ENCODE assay signal across 17 cellular contexts in genomic region chr11:76579752-76580151, GRCh38.
DNase-seq lines count a peak whose midpoint lies in the region; FAIRE-seq and TF ChIP-seq lines count a peak whose summit lies in the region.
"Had no signal": no experiment of that assay in that cellular context is flagged by ENCODE, and none has a peak within 500 bp of the region (broad histone marks: within the 10 kb centered on the region; RNA-seq: fewer than 3 reads in every experiment).

No MANE protein-coding gene starts in this region.

- no peaks in the 10 kb centered on the region for H4K20me1 ChIP-seq in endothelial cell of umbilical vein (replicated peaks; ENCODE audit: control insufficient read depth, extremely low read depth, insufficient read depth, low read length)

- peak overlapping the region; percentile 16 for H3K4me2 ChIP-seq in endothelial cell of umbilical vein (ENCODE audit: insufficient read depth, low read length)

- 69 to 100% (median 82%) methylated on average over 3 to 5 of the region's 5 CpGs for WGBS in adrenal gland, 4 donors
- WGBS in tibial nerve, 2 donors = 74 to 76% methylated on average over 5 of the region's 5 CpGs

- no peaks in the 10 kb centered on the region for H3K27me3 ChIP-seq in adrenal gland
- no peaks in the 10 kb centered on the region for H3K27me3 ChIP-seq in endothelial cell of umbilical vein (ENCODE audit: control insufficient read depth in 2 of 2, insufficient read depth in 2 of 2, low read length in 2 of 2)
- H3K27me3 ChIP-seq in tibial nerve = no peaks in the 10 kb centered on the region

- TF ChIP-seq CTCF in adrenal gland (IDR thresholded peaks at IDR 0.05) (no peak), endothelial cell of umbilical vein (IDR thresholded peaks at IDR 0.05; ENCODE audit: extremely low read depth in 1 of 2, insufficient read depth in 1 of 2, low read depth in 1 of 2, low read length in 2 of 2) (no peak), nephron progenitor cell (IDR thresholded peaks at IDR 0.05) (no peak), tibial nerve (IDR thresholded peaks at IDR 0.05) (no peak)

- H3K4me3 Mint-ChIP-seq in nephron progenitor cell = no peak overlapping the region
- H3K4me3 Mint-ChIP-seq in activated naive CD4-positive, alpha-beta T cell treated with anti-CD3 and anti-CD28 coated beads for 36 hours = no peak overlapping the region
- H3K4me3 Mint-ChIP-seq: activated naive CD8-positive, alpha-beta T cell; T-cell had no signal

- H3K27ac ChIP-seq in adrenal gland (peak overlapping the region; percentile 13 to 96 (median 68)), endothelial cell of umbilical vein (ENCODE audit: insufficient read depth, low read depth, low read length) (peak overlapping the region; percentile 85), tibial nerve (peak overlapping the region; percentile 54 to 77 (median 66))

- no peaks in the 10 kb centered on the region for H3K9me1 ChIP-seq in endothelial cell of umbilical vein (replicated peaks; ENCODE audit: control insufficient read depth, extremely low read depth, insufficient read depth, low read length)

- H3K9me3 ChIP-seq in adrenal gland (replicated peaks in 1 of 3) (no peaks in the 10 kb centered on the region), endothelial cell of umbilical vein (replicated peaks; ENCODE audit: control insufficient read depth, insufficient read depth, low read length) (no peaks in the 10 kb centered on the region), tibial nerve (no peaks in the 10 kb centered on the region)

- peak overlapping the region; percentile 90 for H3K27ac Mint-ChIP-seq in nephron progenitor cell
- no peak overlapping the region for H3K27ac Mint-ChIP-seq in activated naive CD4-positive, alpha-beta T cell treated with anti-CD3 and anti-CD28 coated beads for 36 hours
- H3K27ac Mint-ChIP-seq: activated naive CD8-positive, alpha-beta T cell; T-cell had no signal

- H2AFZ ChIP-seq in endothelial cell of umbilical vein (ENCODE audit: low read depth, low read length) = peak overlapping the region; percentile 47

- H3K4me1 Mint-ChIP-seq in nephron progenitor cell = peaks cover 53% of the 10 kb centered on the region
- no peaks in the 10 kb centered on the region for H3K4me1 Mint-ChIP-seq in activated naive CD4-positive, alpha-beta T cell treated with anti-CD3 and anti-CD28 coated beads for 36 hours (ENCODE audit: low read depth)
- H3K4me1 Mint-ChIP-seq: naive B cell, T-cell had no signal

- TF ChIP-seq POLR2A in adrenal gland (IDR thresholded peaks at IDR 0.05) (no peak), endothelial cell of umbilical vein (IDR thresholded peaks at IDR 0.05; ENCODE audit: low read depth, low read length) (no peak), tibial nerve (IDR thresholded peaks at IDR 0.05) (no peak)

- peaks cover 4 to 24% of the 10 kb centered on the region in 2 donors for H3K4me1 ChIP-seq in adrenal gland (replicated peaks in 1 of 2)
- peaks cover 39% of the 10 kb centered on the region for H3K4me1 ChIP-seq in endothelial cell of umbilical vein (ENCODE audit: control insufficient read depth, extremely low read depth, insufficient read depth, low read length)
- peaks cover 0 to 34% (median 9%) of the 10 kb centered on the region in 4 donors for H3K4me1 ChIP-seq in tibial nerve

- no peak for DNase-seq in adrenal gland
- DNase-seq in endothelial cell of umbilical vein (ENCODE audit: low read depth, low spot score) = no peak
- DNase-seq in nephron progenitor cell = no peak
- no peak for DNase-seq in tibial nerve (ENCODE audit: low spot score in 2 of 2)
- DNase-seq in activated naive CD4-positive, alpha-beta T cell treated with anti-CD3 and anti-CD28 coated beads for 36 hours = no peak
- DNase-seq in NCI-H2029 treated with DMSO at 0.1 percent for 48 hours (lab: John Stamatoyannopoulos, UW) = no peak
- DNase-seq in stimulated activated CD8-positive, alpha-beta memory T cell treated with anti-CD3 and anti-CD28 coated beads, Interleukin-4, amount 100 ng/mL, for 48 hours = no peak
- DNase-seq: activated CD8-positive, alpha-beta memory T cell treated with anti-CD3 and anti-CD28 coated beads, Interleukin-2, amount 50 U/mL, for 4 hours; naive B cell; NCI-H1048; NCI-H2171; retina; RPMI8226; stimulated activated CD4-positive, alpha-beta T cell treated with anti-CD3 and anti-CD28 coated beads, Interleukin-4, amount 100 ng/mL, for 1 hour; T-cell had no signal

- TF ChIP-seq EP300 in tibial nerve (IDR thresholded peaks at IDR 0.05) = no peak

- BruUV-seq in endothelial cell of umbilical vein (replicated peaks; lab: Mats Ljungman, UMichigan) = no TSS peak

- H3K9ac ChIP-seq in endothelial cell of umbilical vein (replicated peaks; ENCODE audit: extremely low read depth, insufficient read depth, low read length) = peak overlapping the region; percentile 68

- CTCF ChIA-PET in endothelial cell of umbilical vein (lab: Charles Lee) = interaction anchor here (0.7 to 5.5 kb wide), 18 partner anchors 9 to 372 kb away, joined by 3 to 134 read pairs (median 4); partner anchors contain the start of gene LRRC32
- CTCF ChIA-PET in activated naive CD4-positive, alpha-beta T cell treated with anti-CD3 and anti-CD28 coated beads for 36 hours (lab: Charles Lee) = no interaction called here

- H3K36me3 ChIP-seq in adrenal gland (replicated peaks in 1 of 2) (no peaks in the 10 kb centered on the region), endothelial cell of umbilical vein (ENCODE audit: control insufficient read depth in 2 of 2, extremely low read depth in 1 of 2, insufficient read depth in 2 of 2, low read length in 2 of 2) (no peaks in the 10 kb centered on the region), tibial nerve (no peaks in the 10 kb centered on the region)

- POLR2A ChIA-PET in endothelial cell of umbilical vein (lab: Charles Lee) = interaction anchor here (0.6 to 3.0 kb wide), 4 partner anchors 8 to 137 kb away, joined by 3 to 14 read pairs (median 6); no protein-coding TSS in a partner anchor

- H3K4me3 ChIP-seq in adrenal gland (no peak overlapping the region), endothelial cell of umbilical vein (replicated peaks in 1 of 3; ENCODE audit: insufficient read depth in 1 of 3, low read depth in 1 of 3, low read length in 3 of 3) (no peak overlapping the region), tibial nerve (no peak overlapping the region)

- dilution Hi-C loops in endothelial cell of umbilical vein (cut with MboI; ENCODE audit: extremely low pct_ligation_motif_present, low sequenced_read_pairs) = no loop called here

- no peaks in the 10 kb centered on the region for H3K36me3 Mint-ChIP-seq in nephron progenitor cell (ENCODE audit: low read depth)
- no peaks in the 10 kb centered on the region for H3K36me3 Mint-ChIP-seq in activated naive CD4-positive, alpha-beta T cell treated with anti-CD3 and anti-CD28 coated beads for 36 hours (ENCODE audit: low read depth)
- H3K36me3 Mint-ChIP-seq: activated naive CD8-positive, alpha-beta T cell; naive B cell; T-cell had no signal

- peaks cover 14% of the 10 kb centered on the region for H3K9me3 Mint-ChIP-seq in nephron progenitor cell
- H3K9me3 Mint-ChIP-seq in activated naive CD4-positive, alpha-beta T cell treated with anti-CD3 and anti-CD28 coated beads for 36 hours = no peaks in the 10 kb centered on the region
- H3K9me3 Mint-ChIP-seq: naive B cell, T-cell had no signal

- FAIRE-seq in endothelial cell of umbilical vein (lab: Jason Lieb, UNC) = no peak
- FAIRE-seq: H54 had no signal

- H3K79me2 ChIP-seq in endothelial cell of umbilical vein (ENCODE audit: control insufficient read depth, insufficient read depth, low read length) = no peaks in the 10 kb centered on the region

- peaks cover 2% of the 10 kb centered on the region for H3K27me3 Mint-ChIP-seq in nephron progenitor cell (ENCODE audit: low read depth, poor library complexity)
- no peaks in the 10 kb centered on the region for H3K27me3 Mint-ChIP-seq in activated naive CD4-positive, alpha-beta T cell treated with anti-CD3 and anti-CD28 coated beads for 36 hours (ENCODE audit: low read depth)
- H3K27me3 Mint-ChIP-seq: activated naive CD8-positive, alpha-beta T cell had no signal

- intact Hi-C loops in adrenal gland (cut with DNase I) = no loop called here
- intact Hi-C loops in endothelial cell of umbilical vein (cut with micrococcal nuclease) = loop anchor here (1.0 kb wide), 8 partner anchors 9 to 134 kb away; partner anchors contain the start of genes EMSY and LRRC32
- intact Hi-C loops in activated naive CD4-positive, alpha-beta T cell treated with anti-CD3 and anti-CD28 coated beads for 36 hours (cut with micrococcal nuclease) = no loop called here

TF ChIP-seq in endothelial cell of umbilical vein, 7 proteins besides CTCF, POLR2A, EP300 and RAD21:
- TF ChIP-seq EZH2 (IDR thresholded peaks at IDR 0.05; ENCODE audit: borderline replicate concordance, low read depth, low read length, severe bottlenecking) (no peak), MAX (IDR thresholded peaks at IDR 0.05; ENCODE audit: insufficient read depth, insufficient read length) (no peak), POLR2AphosphoS5 (IDR thresholded peaks at IDR 0.05; ENCODE audit: insufficient read depth, low read depth, low read length) (no peak), JUN (IDR thresholded peaks at IDR 0.05; ENCODE audit: borderline replicate concordance, insufficient read depth, insufficient read length, low read depth) (no peak), FOS (IDR thresholded peaks at IDR 0.05; ENCODE audit: borderline replicate concordance, insufficient read depth, low read length) (no peak), GATA2 (IDR thresholded peaks at IDR 0.05; ENCODE audit: insufficient read depth, insufficient read length, low read depth, low read length) (no peak), MYC (IDR thresholded peaks at IDR 0.05; ENCODE audit: low read depth, low read length) (no peak)
